Comparison of ENCODE assay signal across 2 cellular contexts in the genomic region with DNA sequence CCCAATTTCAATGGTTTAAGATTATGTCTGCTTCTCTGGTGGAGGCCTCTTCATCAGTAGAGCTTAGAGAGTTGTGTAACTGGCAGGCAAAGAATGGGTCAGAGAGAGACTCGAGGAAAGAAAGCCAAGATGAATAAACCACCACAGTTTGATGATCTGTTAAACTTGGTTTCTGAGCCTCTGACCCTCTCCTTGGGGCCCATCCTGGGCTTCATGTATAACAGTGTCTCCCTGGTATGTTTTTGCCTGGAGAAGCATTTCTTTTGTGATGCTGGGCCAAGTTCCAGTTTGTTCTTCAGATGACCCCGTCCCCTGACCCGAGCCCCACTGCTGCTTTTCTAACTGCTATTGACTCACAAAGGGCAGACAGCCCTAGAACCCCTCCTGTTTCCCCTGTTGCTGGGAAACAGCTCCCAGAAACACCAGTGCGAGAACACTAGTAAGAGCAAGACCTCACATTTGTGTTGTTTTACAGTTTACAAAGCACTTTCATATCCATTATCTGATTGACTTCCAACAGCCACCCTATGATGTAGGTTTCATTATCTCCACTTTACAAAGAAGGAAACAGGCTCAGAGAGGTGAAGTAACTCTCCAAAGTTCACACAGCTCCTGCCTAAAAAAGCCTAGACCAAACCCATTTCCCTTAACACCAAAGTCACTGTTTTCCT.
TF ChIP-seq lines count a peak whose summit lies in the region.

No MANE protein-coding gene starts in this region.

TF ChIP-seq in K562, 482 proteins besides CTCF, POLR2A, EP300 and RAD21 (continued from another document and continues in another):
- TF ChIP-seq, protein P1, sequence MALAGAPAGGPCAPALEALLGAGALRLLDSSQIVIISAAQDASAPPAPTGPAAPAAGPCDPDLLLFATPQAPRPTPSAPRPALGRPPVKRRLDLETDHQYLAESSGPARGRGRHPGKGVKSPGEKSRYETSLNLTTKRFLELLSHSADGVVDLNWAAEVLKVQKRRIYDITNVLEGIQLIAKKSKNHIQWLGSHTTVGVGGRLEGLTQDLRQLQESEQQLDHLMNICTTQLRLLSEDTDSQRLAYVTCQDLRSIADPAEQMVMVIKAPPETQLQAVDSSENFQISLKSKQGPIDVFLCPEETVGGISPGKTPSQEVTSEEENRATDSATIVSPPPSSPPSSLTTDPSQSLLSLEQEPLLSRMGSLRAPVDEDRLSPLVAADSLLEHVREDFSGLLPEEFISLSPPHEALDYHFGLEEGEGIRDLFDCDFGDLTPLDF (CRISPR knock-in tag; IDR thresholded peaks at IDR 0.05), result no peak
- 0 out of 2 replicates have a peak, but pooled peaks have one; percentile 3 for TF ChIP-seq MYC (IDR thresholded peaks at IDR 0.05; ENCODE audit: low read depth, low read length)
- TF ChIP-seq MYC (CRISPR knock-in tag; IDR thresholded peaks at IDR 0.05; ENCODE audit: borderline replicate concordance, low read depth), result no peak
- no peak for TF ChIP-seq HDAC3 (IDR thresholded peaks at IDR 0.05; ENCODE audit: borderline replicate concordance, partially characterized antibody)
- peak; percentile 84 for TF ChIP-seq RBM25 (IDR thresholded peaks at IDR 0.05; ENCODE audit: low read depth, low read length, severe bottlenecking)
- TF ChIP-seq, protein P2, sequence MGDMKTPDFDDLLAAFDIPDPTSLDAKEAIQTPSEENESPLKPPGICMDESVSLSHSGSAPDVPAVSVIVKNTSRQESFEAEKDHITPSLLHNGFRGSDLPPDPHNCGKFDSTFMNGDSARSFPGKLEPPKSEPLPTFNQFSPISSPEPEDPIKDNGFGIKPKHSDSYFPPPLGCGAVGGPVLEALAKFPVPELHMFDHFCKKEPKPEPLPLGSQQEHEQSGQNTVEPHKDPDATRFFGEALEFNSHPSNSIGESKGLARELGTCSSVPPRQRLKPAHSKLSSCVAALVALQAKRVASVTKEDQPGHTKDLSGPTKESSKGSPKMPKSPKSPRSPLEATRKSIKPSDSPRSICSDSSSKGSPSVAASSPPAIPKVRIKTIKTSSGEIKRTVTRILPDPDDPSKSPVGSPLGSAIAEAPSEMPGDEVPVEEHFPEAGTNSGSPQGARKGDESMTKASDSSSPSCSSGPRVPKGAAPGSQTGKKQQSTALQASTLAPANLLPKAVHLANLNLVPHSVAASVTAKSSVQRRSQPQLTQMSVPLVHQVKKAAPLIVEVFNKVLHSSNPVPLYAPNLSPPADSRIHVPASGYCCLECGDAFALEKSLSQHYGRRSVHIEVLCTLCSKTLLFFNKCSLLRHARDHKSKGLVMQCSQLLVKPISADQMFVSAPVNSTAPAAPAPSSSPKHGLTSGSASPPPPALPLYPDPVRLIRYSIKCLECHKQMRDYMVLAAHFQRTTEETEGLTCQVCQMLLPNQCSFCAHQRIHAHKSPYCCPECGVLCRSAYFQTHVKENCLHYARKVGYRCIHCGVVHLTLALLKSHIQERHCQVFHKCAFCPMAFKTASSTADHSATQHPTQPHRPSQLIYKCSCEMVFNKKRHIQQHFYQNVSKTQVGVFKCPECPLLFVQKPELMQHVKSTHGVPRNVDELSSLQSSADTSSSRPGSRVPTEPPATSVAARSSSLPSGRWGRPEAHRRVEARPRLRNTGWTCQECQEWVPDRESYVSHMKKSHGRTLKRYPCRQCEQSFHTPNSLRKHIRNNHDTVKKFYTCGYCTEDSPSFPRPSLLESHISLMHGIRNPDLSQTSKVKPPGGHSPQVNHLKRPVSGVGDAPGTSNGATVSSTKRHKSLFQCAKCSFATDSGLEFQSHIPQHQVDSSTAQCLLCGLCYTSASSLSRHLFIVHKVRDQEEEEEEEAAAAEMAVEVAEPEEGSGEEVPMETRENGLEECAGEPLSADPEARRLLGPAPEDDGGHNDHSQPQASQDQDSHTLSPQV (IDR thresholded peaks at IDR 0.05), result peak; percentile 7; the same call in 1 of the 2 replicates
- TF ChIP-seq PHF20 (IDR thresholded peaks at IDR 0.05; ENCODE audit: partially characterized antibody), result no peak
- 0 out of 2 replicates have a peak, but pooled peaks have one; percentile 60 for TF ChIP-seq CBX1 (IDR thresholded peaks at IDR 0.05; ENCODE audit: low read depth)
- TF ChIP-seq, protein P3, sequence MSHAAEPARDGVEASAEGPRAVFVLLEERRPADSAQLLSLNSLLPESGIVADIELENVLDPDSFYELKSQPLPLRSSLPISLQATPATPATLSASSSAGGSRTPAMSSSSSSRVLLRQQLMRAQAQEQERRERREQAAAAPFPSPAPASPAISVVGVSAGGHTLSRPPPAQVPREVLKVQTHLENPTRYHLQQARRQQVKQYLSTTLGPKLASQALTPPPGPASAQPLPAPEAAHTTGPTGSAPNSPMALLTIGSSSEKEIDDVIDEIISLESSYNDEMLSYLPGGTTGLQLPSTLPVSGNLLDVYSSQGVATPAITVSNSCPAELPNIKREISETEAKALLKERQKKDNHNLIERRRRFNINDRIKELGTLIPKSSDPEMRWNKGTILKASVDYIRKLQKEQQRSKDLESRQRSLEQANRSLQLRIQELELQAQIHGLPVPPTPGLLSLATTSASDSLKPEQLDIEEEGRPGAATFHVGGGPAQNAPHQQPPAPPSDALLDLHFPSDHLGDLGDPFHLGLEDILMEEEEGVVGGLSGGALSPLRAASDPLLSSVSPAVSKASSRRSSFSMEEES (CRISPR knock-in tag; IDR thresholded peaks at IDR 0.05), result no peak
- TF ChIP-seq ZNF354B (CRISPR knock-in tag; IDR thresholded peaks at IDR 0.05), result no peak
- TF ChIP-seq, protein P4, sequence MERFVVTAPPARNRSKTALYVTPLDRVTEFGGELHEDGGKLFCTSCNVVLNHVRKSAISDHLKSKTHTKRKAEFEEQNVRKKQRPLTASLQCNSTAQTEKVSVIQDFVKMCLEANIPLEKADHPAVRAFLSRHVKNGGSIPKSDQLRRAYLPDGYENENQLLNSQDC (CRISPR knock-in tag; IDR thresholded peaks at IDR 0.05), result no peak
- TF ChIP-seq CHD2 (IDR thresholded peaks at IDR 0.05; ENCODE audit: low read depth, low read length), result no peak
- TF ChIP-seq NFIC (IDR thresholded peaks at IDR 0.05), result no peak
- TF ChIP-seq TOE1 (IDR thresholded peaks at IDR 0.05; ENCODE audit: borderline replicate concordance), result 0 out of 2 replicates have a peak, but pooled peaks have one; percentile 15
- no peak for TF ChIP-seq TOE1 (CRISPR knock-in tag; IDR thresholded peaks at IDR 0.05; ENCODE audit: borderline replicate concordance, low read depth)
- no peak for TF ChIP-seq ZNF311 (CRISPR knock-in tag; IDR thresholded peaks at IDR 0.05)
- no peak for TF ChIP-seq ZNF589 (CRISPR knock-in tag; IDR thresholded peaks at IDR 0.05; ENCODE audit: low read depth)
- TF ChIP-seq, protein P5, sequence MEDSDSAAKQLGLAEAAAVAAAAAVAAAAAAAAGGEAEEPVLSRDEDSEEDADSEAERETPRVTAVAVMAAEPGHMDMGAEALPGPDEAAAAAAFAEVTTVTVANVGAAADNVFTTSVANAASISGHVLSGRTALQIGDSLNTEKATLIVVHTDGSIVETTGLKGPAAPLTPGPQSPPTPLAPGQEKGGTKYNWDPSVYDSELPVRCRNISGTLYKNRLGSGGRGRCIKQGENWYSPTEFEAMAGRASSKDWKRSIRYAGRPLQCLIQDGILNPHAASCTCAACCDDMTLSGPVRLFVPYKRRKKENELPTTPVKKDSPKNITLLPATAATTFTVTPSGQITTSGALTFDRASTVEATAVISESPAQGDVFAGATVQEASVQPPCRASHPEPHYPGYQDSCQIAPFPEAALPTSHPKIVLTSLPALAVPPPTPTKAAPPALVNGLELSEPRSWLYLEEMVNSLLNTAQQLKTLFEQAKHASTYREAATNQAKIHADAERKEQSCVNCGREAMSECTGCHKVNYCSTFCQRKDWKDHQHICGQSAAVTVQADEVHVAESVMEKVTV (CRISPR knock-in tag; IDR thresholded peaks at IDR 0.05), result no peak
- no peak for TF ChIP-seq SIX5 (IDR thresholded peaks at IDR 0.05; ENCODE audit: borderline replicate concordance in 1 of 2, insufficient read depth in 1 of 2, low read depth in 1 of 2, low read length in 2 of 2)
- TF ChIP-seq FOXJ3 (CRISPR knock-in tag; IDR thresholded peaks at IDR 0.05), result 0 out of 2 replicates have a peak, but pooled peaks have one; percentile 51

TF ChIP-seq in SK-N-SH treated with all-trans-retinoic acid at 6 μM for 48 hours, 23 proteins besides CTCF, POLR2A, EP300 and RAD21 (continued from another document):
- TF ChIP-seq, protein P6, sequence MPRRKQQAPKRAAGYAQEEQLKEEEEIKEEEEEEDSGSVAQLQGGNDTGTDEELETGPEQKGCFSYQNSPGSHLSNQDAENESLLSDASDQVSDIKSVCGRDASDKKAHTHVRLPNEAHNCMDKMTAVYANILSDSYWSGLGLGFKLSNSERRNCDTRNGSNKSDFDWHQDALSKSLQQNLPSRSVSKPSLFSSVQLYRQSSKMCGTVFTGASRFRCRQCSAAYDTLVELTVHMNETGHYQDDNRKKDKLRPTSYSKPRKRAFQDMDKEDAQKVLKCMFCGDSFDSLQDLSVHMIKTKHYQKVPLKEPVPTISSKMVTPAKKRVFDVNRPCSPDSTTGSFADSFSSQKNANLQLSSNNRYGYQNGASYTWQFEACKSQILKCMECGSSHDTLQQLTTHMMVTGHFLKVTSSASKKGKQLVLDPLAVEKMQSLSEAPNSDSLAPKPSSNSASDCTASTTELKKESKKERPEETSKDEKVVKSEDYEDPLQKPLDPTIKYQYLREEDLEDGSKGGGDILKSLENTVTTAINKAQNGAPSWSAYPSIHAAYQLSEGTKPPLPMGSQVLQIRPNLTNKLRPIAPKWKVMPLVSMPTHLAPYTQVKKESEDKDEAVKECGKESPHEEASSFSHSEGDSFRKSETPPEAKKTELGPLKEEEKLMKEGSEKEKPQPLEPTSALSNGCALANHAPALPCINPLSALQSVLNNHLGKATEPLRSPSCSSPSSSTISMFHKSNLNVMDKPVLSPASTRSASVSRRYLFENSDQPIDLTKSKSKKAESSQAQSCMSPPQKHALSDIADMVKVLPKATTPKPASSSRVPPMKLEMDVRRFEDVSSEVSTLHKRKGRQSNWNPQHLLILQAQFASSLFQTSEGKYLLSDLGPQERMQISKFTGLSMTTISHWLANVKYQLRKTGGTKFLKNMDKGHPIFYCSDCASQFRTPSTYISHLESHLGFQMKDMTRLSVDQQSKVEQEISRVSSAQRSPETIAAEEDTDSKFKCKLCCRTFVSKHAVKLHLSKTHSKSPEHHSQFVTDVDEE (CRISPR knock-in tag; IDR thresholded peaks at IDR 0.05), result no peak
- TF ChIP-seq ZNF70 (CRISPR knock-in tag; IDR thresholded peaks at IDR 0.05) (no peak), PPARA (CRISPR knock-in tag; IDR thresholded peaks at IDR 0.05; ENCODE audit: borderline replicate concordance) (no peak), TOX (CRISPR knock-in tag; IDR thresholded peaks at IDR 0.05; ENCODE audit: borderline replicate concordance) (no peak), ISL1 (CRISPR knock-in tag; IDR thresholded peaks at IDR 0.05) (no peak), ZFP30 (CRISPR knock-in tag; IDR thresholded peaks at IDR 0.05) (no peak), ZFP3 (CRISPR knock-in tag; IDR thresholded peaks at IDR 0.05) (no peak), OSR1 (CRISPR knock-in tag; IDR thresholded peaks at IDR 0.05) (no peak), ESRRG (CRISPR knock-in tag; IDR thresholded peaks at IDR 0.05) (no peak)
- TF ChIP-seq, protein P7, sequence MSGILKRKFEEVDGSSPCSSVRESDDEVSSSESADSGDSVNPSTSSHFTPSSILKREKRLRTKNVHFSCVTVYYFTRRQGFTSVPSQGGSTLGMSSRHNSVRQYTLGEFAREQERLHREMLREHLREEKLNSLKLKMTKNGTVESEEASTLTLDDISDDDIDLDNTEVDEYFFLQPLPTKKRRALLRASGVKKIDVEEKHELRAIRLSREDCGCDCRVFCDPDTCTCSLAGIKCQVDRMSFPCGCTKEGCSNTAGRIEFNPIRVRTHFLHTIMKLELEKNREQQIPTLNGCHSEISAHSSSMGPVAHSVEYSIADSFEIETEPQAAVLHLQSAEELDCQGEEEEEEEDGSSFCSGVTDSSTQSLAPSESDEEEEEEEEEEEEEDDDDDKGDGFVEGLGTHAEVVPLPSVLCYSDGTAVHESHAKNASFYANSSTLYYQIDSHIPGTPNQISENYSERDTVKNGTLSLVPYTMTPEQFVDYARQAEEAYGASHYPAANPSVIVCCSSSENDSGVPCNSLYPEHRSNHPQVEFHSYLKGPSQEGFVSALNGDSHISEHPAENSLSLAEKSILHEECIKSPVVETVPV (CRISPR knock-in tag; IDR thresholded peaks at IDR 0.05), result no peak
TF ChIP-seq in SK-N-SH treated with all-trans-retinoic acid at 6 μM for 48 hours: peak in this region for 0.
